In the genomic region with DNA sequence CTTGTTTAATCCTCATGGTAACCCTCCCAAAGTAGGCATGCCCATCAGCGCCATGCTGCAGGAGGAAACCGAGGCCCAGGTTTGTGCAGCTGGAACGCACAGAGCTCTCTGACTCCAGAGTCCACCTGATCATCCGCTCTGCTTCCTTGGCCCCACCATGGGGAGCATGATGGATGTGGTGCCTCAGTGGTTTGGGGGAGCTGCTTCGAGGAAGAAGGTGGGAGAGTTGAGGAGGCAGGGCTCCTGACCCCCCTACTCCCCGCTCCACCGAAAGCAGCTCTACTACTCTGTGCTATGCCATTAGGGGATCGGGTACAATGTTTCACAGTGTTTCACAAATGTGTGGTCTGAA, we compare ENCODE assay signal across 1 cellular context.
TF ChIP-seq lines count a peak whose summit lies in the region.

No MANE protein-coding gene starts in this region.

TF ChIP-seq in IMR-90, 13 proteins besides CTCF, POLR2A, EP300 and RAD21 (continued from another document):
- TF ChIP-seq, protein P1, sequence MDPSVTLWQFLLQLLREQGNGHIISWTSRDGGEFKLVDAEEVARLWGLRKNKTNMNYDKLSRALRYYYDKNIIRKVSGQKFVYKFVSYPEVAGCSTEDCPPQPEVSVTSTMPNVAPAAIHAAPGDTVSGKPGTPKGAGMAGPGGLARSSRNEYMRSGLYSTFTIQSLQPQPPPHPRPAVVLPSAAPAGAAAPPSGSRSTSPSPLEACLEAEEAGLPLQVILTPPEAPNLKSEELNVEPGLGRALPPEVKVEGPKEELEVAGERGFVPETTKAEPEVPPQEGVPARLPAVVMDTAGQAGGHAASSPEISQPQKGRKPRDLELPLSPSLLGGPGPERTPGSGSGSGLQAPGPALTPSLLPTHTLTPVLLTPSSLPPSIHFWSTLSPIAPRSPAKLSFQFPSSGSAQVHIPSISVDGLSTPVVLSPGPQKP (IDR thresholded peaks at IDR 0.05; ENCODE audit: borderline replicate concordance, low read depth, low read length): no peak
- TF ChIP-seq BHLHE40 (IDR thresholded peaks at IDR 0.05; ENCODE audit: low read depth, low read length) (no peak), CHD1 (IDR thresholded peaks at IDR 0.05; ENCODE audit: low read depth, low read length) (no peak), RCOR1 (IDR thresholded peaks at IDR 0.05; ENCODE audit: insufficient replicate concordance, low read length) (no peak), MXI1 (IDR thresholded peaks at IDR 0.05; ENCODE audit: borderline replicate concordance, low read depth, low read length) (no peak), MAFK (IDR thresholded peaks at IDR 0.05; ENCODE audit: low read depth, low read length) (no peak), SMC3 (IDR thresholded peaks at IDR 0.05; ENCODE audit: low read depth, low read length) (no peak), FOS (IDR thresholded peaks at IDR 0.05; ENCODE audit: low read depth, low read length) (no peak), NFE2L2 (IDR thresholded peaks at IDR 0.05; ENCODE audit: low read depth, low read length) (no peak), RFX5 (IDR thresholded peaks at IDR 0.05; ENCODE audit: low read depth, low read length) (no peak)
TF ChIP-seq in IMR-90: peak in this region for 0.
